In genomic region chr5:140362875-140363630, GRCh38 we compare ENCODE assay signal across 7 cellular contexts. TPM values are rescaled to one million over a fixed set of nuclear protein-coding genes. Genes with fewer than 3 reads are reported as not detected.
A peak's percentile ranks its signal among the peaks of the same experiment; 100 is the strongest.
DNase-seq lines count a peak whose midpoint lies in the region; ATAC-seq, FAIRE-seq and TF ChIP-seq lines count a peak whose summit lies in the region.

No MANE protein-coding gene starts in this region.

- H3K27ac ChIP-seq in left lung, result no peak overlapping the region

- no peaks in the 10 kb centered on the region for H3K36me3 ChIP-seq in left lung

- DNase-seq in GM12892 (ENCODE audit: insufficient read length), result peak; percentile 88
- peak; percentile 20 for DNase-seq in NCI-H1092 treated with DMSO at 0.1 percent for 48 hours (lab: John Stamatoyannopoulos, UW)
- peak; percentile 71 for DNase-seq in activated CD4-positive, alpha-beta T cell treated with anti-CD3 and anti-CD28 coated beads for 1 hour
- peak; percentile 83 for DNase-seq in cerebellum (ENCODE audit: low spot score)
- DNase-seq in left lung, result peak; percentile 84 to 96
- peak; percentile 71 to 86 for DNase-seq in stimulated activated CD4-positive, alpha-beta T cell treated with anti-CD3 and anti-CD28 coated beads, Interleukin-4, amount 100 ng/mL, for 4 hours

- ATAC-seq in HG02571 (IDR thresholded peaks at IDR 0.05; ENCODE audit: unreplicated experiment) (peak; percentile 81), left lung (peak; percentile 92)

- peaks cover 0 to 8% of the 10 kb centered on the region in 2 donors for H3K4me1 ChIP-seq in left lung

- H3K9me3 ChIP-seq in left lung, result no peaks in the 10 kb centered on the region

- no peaks in the 10 kb centered on the region for H3K27me3 ChIP-seq in left lung

- no peak overlapping the region for H3K4me3 ChIP-seq in left lung

- intact Hi-C loops in left lung (cut with DNase I), result loop anchor here in 1 of 2 donors (10.0 kb wide), 1 partner anchor 362 kb away; no protein-coding TSS in a partner anchor

- TF ChIP-seq CTCF in left lung (IDR thresholded peaks at IDR 0.05), result peak; percentile 86 to 97

- FAIRE-seq in GM12892 (lab: Jason Lieb, UNC), result peak; percentile 100

- no peak for TF ChIP-seq POLR2A in GM12892 (IDR thresholded peaks at IDR 0.05; ENCODE audit: low read depth, low read length)

RNA-seq across cellular contexts. Expression of gene SLC4A9, which starts 3.1 kb away (rescaled TPM):
- polyA plus RNA-seq in GM12892 (2012; ENCODE audit: missing spikeins), result not detected
- total RNA-seq in cerebellum, result 0.45 TPM
- total RNA-seq in left lung, result not detected

RNA-seq across cellular contexts. Expression of gene HBEGF, which starts 16.6 kb away (rescaled TPM):
- polyA plus RNA-seq in GM12892 (2012; ENCODE audit: missing spikeins), result 2.1 TPM
- 7.5 TPM for total RNA-seq in cerebellum
- total RNA-seq in left lung, result 10 to 100 TPM; 18.1 to 33.8 TPM

RNA-seq across cellular contexts. Expression of gene ANKHD1, which starts 38.6 kb away (rescaled TPM):
- polyA plus RNA-seq in GM12892 (2012; ENCODE audit: missing spikeins), result 63.3 TPM
- total RNA-seq in cerebellum (152 TPM), left lung (100 to 1,000 TPM; 104 to 136 TPM)

Comparison
In these comparisons a context has a peak if more than half of its experiments do, and no peak if none do; other contexts are left out.
1. DNase-seq: peak in every context shown above with its lines; median percentile 90 in left lung; 88 in GM12892; 83 in cerebellum; 78 in stimulated activated CD4-positive, alpha-beta T cell treated with anti-CD3 and anti-CD28 coated beads, Interleukin-4, amount 100 ng/mL, for 4 hours; 71 in activated CD4-positive, alpha-beta T cell treated with anti-CD3 and anti-CD28 coated beads for 1 hour; 20 in NCI-H1092 treated with DMSO at 0.1 percent for 48 hours.